8 cellular contexts compared by ENCODE assay signal in the genomic region with DNA sequence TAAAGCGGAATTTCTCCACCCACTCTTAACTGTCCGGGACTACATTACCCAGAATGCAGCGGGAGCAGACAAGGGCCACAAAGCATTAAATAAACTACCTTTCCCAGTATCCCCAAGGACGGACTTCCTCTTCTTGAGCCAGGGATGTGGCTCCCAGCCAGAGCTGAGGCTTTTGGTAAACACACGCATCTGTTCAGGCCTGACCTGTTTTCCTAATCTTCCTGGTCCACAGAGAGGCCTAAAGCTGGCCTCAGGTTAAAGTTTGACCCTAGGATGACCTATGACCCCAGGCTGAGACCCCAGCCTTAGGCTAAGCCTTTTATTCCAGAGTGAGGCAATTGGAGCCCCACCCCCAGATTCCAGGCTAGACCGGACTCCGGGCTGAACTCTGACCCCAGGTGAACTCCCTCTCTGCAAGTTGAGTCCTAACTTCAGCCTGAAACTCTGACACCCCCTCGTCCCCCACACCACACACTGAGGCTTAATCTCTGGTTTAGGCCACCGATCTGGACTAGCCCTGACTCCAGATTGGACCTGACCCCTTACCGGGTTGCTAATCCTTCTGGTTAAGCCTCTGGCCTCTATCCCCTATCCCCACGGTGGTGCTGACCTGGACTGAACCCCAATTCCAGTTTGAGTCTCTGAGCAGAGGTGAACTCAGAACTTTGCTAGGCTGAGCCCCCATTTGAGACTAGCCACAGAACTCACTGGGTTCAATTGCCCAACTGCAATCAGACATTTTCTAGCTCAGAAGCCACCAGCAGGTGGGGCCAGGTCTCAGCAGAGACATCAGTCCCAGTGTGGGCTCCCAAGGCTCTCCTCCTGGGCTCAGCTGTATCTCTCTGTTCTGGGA. TPM values are rescaled to one million over a fixed set of nuclear protein-coding genes. Genes with fewer than 3 reads are reported as not detected.
DNase-seq lines count a peak whose midpoint lies in the region; ATAC-seq, FAIRE-seq and TF ChIP-seq lines count a peak whose summit lies in the region.

No MANE protein-coding gene starts in this region.

- POLR2A ChIA-PET in CD8-positive, alpha-beta memory T cell (lab: Charles Lee): interaction anchor here (0.5 to 2.6 kb wide), 11 partner anchors 10 to 313 kb away, joined by 3 to 14 read pairs (median 4); a partner anchor contains a TSS

- FAIRE-seq in H54 (lab: Jason Lieb, UNC): peak; percentile 86

- no peaks in the 10 kb centered on the region for H3K27me3 ChIP-seq in CD8-positive, alpha-beta memory T cell (ENCODE audit: insufficient read depth, low read length, poor library complexity, severe bottlenecking)
- no peaks in the 10 kb centered on the region for H3K27me3 ChIP-seq in duodenal mucosa (ENCODE audit: control insufficient read depth in 1 of 2, insufficient read depth in 2 of 2, low read length in 2 of 2)

- peak overlapping the region; percentile 95 to 99 (median 97) for H3K27ac Mint-ChIP-seq in CD8-positive, alpha-beta memory T cell
- H3K27ac Mint-ChIP-seq in memory B cell: peak overlapping the region; percentile 91

- no peaks in the 10 kb centered on the region for H3K9me3 Mint-ChIP-seq in CD8-positive, alpha-beta memory T cell
- no peaks in the 10 kb centered on the region for H3K9me3 Mint-ChIP-seq in memory B cell

- H3K9ac ChIP-seq in duodenal mucosa (ENCODE audit: low read depth in 1 of 2, low read length in 2 of 2): peak overlapping the region; percentile 74 to 88

- ATAC-seq in memory B cell (ENCODE audit: low read depth): no peak
- no peak for ATAC-seq in HG03175 (IDR thresholded peaks at IDR 0.05; ENCODE audit: unreplicated experiment)

- peak; percentile 62 to 83 (median 68) for DNase-seq in CD8-positive, alpha-beta memory T cell
- DNase-seq in H54 (ENCODE audit: insufficient read length, low spot score) (peak; percentile 77), NCI-H774 (lab: John Stamatoyannopoulos, UW) (peak; percentile 41), memory B cell (ENCODE audit: low spot score in 2 of 2) (peak; percentile 53 to 63)
- DNase-seq in activated CD4-positive, alpha-beta T cell treated with anti-CD3 and anti-CD28 coated beads, Interleukin-2, amount 50 U/mL, for 4 hours: peak; percentile 73 to 74
- peak; percentile 55 for DNase-seq in stimulated activated CD8-positive, alpha-beta memory T cell treated with anti-CD3 and anti-CD28 coated beads, Interleukin-12 subunit alpha, Interleukin-12 subunit beta, amount 100 ng/mL, for 4 hours (ENCODE audit: low read depth)

- H3K9me3 ChIP-seq in CD8-positive, alpha-beta memory T cell (ENCODE audit: low read length): no peaks in the 10 kb centered on the region
- H3K9me3 ChIP-seq in duodenal mucosa (ENCODE audit: control insufficient read depth in 1 of 2, low read length in 2 of 2): no peaks in the 10 kb centered on the region

- no peaks in the 10 kb centered on the region for H3K36me3 ChIP-seq in CD8-positive, alpha-beta memory T cell (ENCODE audit: insufficient read depth, low read length)
- peaks cover 4 to 8% of the 10 kb centered on the region in 2 donors for H3K36me3 ChIP-seq in duodenal mucosa (ENCODE audit: control insufficient read depth in 1 of 2, insufficient read depth in 2 of 2, low read length in 2 of 2)

- peaks cover 0 to 23% (median 0%) of the 10 kb centered on the region in 3 donors for H3K36me3 Mint-ChIP-seq in CD8-positive, alpha-beta memory T cell
- peaks cover 2% of the 10 kb centered on the region for H3K36me3 Mint-ChIP-seq in memory B cell

- peak overlapping the region; percentile 65 for H3K27ac ChIP-seq in CD8-positive, alpha-beta memory T cell (ENCODE audit: low read depth, low read length)
- peak overlapping the region; percentile 71 for H3K27ac ChIP-seq in duodenal mucosa (ENCODE audit: low read depth, low read length)

- peaks cover 32 to 53% (median 36%) of the 10 kb centered on the region in 3 donors for H3K4me1 Mint-ChIP-seq in CD8-positive, alpha-beta memory T cell
- peaks cover 34% of the 10 kb centered on the region for H3K4me1 Mint-ChIP-seq in memory B cell

- H3K4me3 ChIP-seq in CD8-positive, alpha-beta memory T cell (ENCODE audit: low read length): peak overlapping the region; percentile 45
- H3K4me3 ChIP-seq in duodenal mucosa (ENCODE audit: low read depth in 1 of 2, low read length in 2 of 2): peak overlapping the region; percentile 14 to 62

- CTCF ChIA-PET in CD8-positive, alpha-beta memory T cell (lab: Charles Lee): interaction anchor here (0.7 to 5.4 kb wide), 19 partner anchors 10 to 222 kb away, joined by 3 to 87 read pairs (median 4); a partner anchor contains a TSS

- peak overlapping the region; percentile 92 to 99 (median 96) for H3K4me3 Mint-ChIP-seq in CD8-positive, alpha-beta memory T cell
- peak overlapping the region; percentile 91 for H3K4me3 Mint-ChIP-seq in memory B cell

- H3K27me3 Mint-ChIP-seq in CD8-positive, alpha-beta memory T cell: no peaks in the 10 kb centered on the region
- H3K27me3 Mint-ChIP-seq in memory B cell: no peaks in the 10 kb centered on the region

- no peak for TF ChIP-seq POLR2A in H54 (IDR thresholded peaks at IDR 0.05; ENCODE audit: low read depth, low read length)

- peaks cover 47% of the 10 kb centered on the region for H3K4me1 ChIP-seq in CD8-positive, alpha-beta memory T cell (ENCODE audit: insufficient read depth, low read length)
- H3K4me1 ChIP-seq in duodenal mucosa (ENCODE audit: control insufficient read depth in 1 of 2, insufficient read depth in 2 of 2, low read length in 2 of 2): peaks cover 32 to 37% of the 10 kb centered on the region in 2 donors

RNA-seq across cellular contexts. Expression of a gene that starts 0.7 kb away (rescaled TPM):
- total RNA-seq in CD8-positive, alpha-beta memory T cell: 10 to 100 TPM; 72.0 to 74.0 TPM
- 108 TPM for polyA plus RNA-seq in CD8-positive, alpha-beta memory T cell

RNA-seq across cellular contexts. Expression of a gene that starts 1.4 kb away (rescaled TPM):
- 10 to 100 TPM; 44.6 to 47.8 TPM for total RNA-seq in CD8-positive, alpha-beta memory T cell
- polyA plus RNA-seq in CD8-positive, alpha-beta memory T cell: 2.0 TPM

RNA-seq across cellular contexts. Expression of a gene that starts 17.6 kb away (rescaled TPM):
- total RNA-seq in CD8-positive, alpha-beta memory T cell: 1 to 10 TPM; 1.6 to 1.7 TPM
- not detected for polyA plus RNA-seq in CD8-positive, alpha-beta memory T cell

RNA-seq across cellular contexts. Expression of a gene that starts 29.1 kb away (rescaled TPM):
- 10 to 100 TPM; 21.3 TPM for total RNA-seq in CD8-positive, alpha-beta memory T cell
- 40.6 TPM for polyA plus RNA-seq in CD8-positive, alpha-beta memory T cell

RNA-seq across cellular contexts. Expression of a gene that starts 34.4 kb away (rescaled TPM):
- 10 to 100 TPM; 51.9 to 52.9 TPM for total RNA-seq in CD8-positive, alpha-beta memory T cell
- polyA plus RNA-seq in CD8-positive, alpha-beta memory T cell: 28.4 TPM
